Comparison of ENCODE assay signal across 20 cellular contexts in genomic region chr1:18494304-18494703, GRCh38. TPM values are rescaled to one million over a fixed set of nuclear protein-coding genes. Genes with fewer than 3 reads are reported as not detected.
DNase-seq lines count a peak whose midpoint lies in the region; ATAC-seq and TF ChIP-seq lines count a peak whose summit lies in the region.
"Had no signal": no experiment of that assay in that cellular context is flagged by ENCODE, and none has a peak within 500 bp of the region (broad histone marks: within the 10 kb centered on the region; RNA-seq: fewer than 3 reads in every experiment).

No MANE protein-coding gene starts in this region.

- TF ChIP-seq POLR2A in vagina (IDR thresholded peaks at IDR 0.05), result no peak

- H3K9me3 ChIP-seq in right atrium auricular region (no peaks in the 10 kb centered on the region), vagina (no peaks in the 10 kb centered on the region)
- H3K9me3 ChIP-seq: BE2C had no signal

- TF ChIP-seq CTCF in right atrium auricular region (IDR thresholded peaks at IDR 0.05) (no peak), vagina (IDR thresholded peaks at IDR 0.05) (no peak)

- no peak overlapping the region for H3K27ac ChIP-seq in right atrium auricular region
- H3K27ac ChIP-seq in vagina, result no peak overlapping the region
- H3K27ac ChIP-seq: 22Rv1; BLaER1 treated with 17β-estradiol and CSF1 and Interleukin-3, amounts not matched to agents 10 nM and 100 nM had no signal

- DNase-seq in right atrium auricular region (ENCODE audit: low spot score), result peak; percentile 56
- no peak for DNase-seq in left ventricle myocardium superior
- no peak for DNase-seq in left lobe of liver (ENCODE audit: low spot score)
- DNase-seq in vagina (ENCODE audit: extremely low spot score in 2 of 2), result peak; percentile 25 to 49
- DNase-seq in NCI-H2196 (lab: John Stamatoyannopoulos, UW; ENCODE audit: unreplicated experiment), result no peak
- DNase-seq in NCI-H2107 treated with DMSO at 0.1 percent for 48 hours (lab: John Stamatoyannopoulos, UW; ENCODE audit: unreplicated experiment), result no peak
- DNase-seq: ACHN; AML-193; BE2C; CD4-positive, alpha-beta T cell; CD8-positive, alpha-beta memory T cell; DMS 273 treated with DMSO at 0.1 percent for 48 hours; DMS79; EL; GDM1; GOT3; HCEC 1CT had no signal

- no peak overlapping the region for H3K4me3 ChIP-seq in right atrium auricular region
- H3K4me3 ChIP-seq in vagina, result no peak overlapping the region
- H3K4me3 ChIP-seq: BLaER1 treated with 17β-estradiol and CSF1 and Interleukin-3, amounts not matched to agents 10 nM and 100 nM; GM12878 had no signal

- intact Hi-C loops in left ventricle myocardium superior (cut with micrococcal nuclease), result no loop called here
- intact Hi-C loops in vagina (cut with DNase I), result no loop called here

- no peaks in the 10 kb centered on the region for H3K27me3 ChIP-seq in right atrium auricular region
- no peaks in the 10 kb centered on the region for H3K27me3 ChIP-seq in vagina
- H3K27me3 ChIP-seq: BE2C; BLaER1 treated with 17β-estradiol and CSF1 and Interleukin-3, amounts not matched to agents 10 nM and 100 nM had no signal

- no peak for ATAC-seq in left ventricle myocardium superior
- ATAC-seq in left lobe of liver, result peak; percentile 14
- ATAC-seq: GM12878 had no signal

- no peaks in the 10 kb centered on the region for H3K4me1 ChIP-seq in right atrium auricular region
- no peaks in the 10 kb centered on the region for H3K4me1 ChIP-seq in vagina
- H3K4me1 ChIP-seq: BE2C had no signal

- H3K36me3 ChIP-seq in right atrium auricular region, result no peaks in the 10 kb centered on the region
- H3K36me3 ChIP-seq in vagina, result no peaks in the 10 kb centered on the region
- H3K36me3 ChIP-seq: BE2C; BLaER1 treated with 17β-estradiol and CSF1 and Interleukin-3, amounts not matched to agents 10 nM and 100 nM had no signal

RNA-seq across cellular contexts. Expression of gene KLHDC7A, which starts 13.6 kb away (rescaled TPM):
- under 1 TPM in 1 of 2 donors, not detected in 1; 0.11 TPM for total RNA-seq in right atrium auricular region
- not detected for total RNA-seq in left ventricle myocardium superior
- total RNA-seq in left lobe of liver, result 8.7 TPM
- not detected for total RNA-seq in vagina
- total RNA-seq: CD4-positive, alpha-beta T cell; CD8-positive, alpha-beta memory T cell; GM12878 had no signal

Comparison
In these comparisons a context has a peak if more than half of its experiments do, and no peak if none do; other contexts are left out.
1. DNase-seq: peak in right atrium auricular region (single experiment) and vagina (2 of 2); none in left ventricle myocardium superior (single experiment), left lobe of liver (single experiment), NCI-H2196 (single experiment) and NCI-H2107 treated with DMSO at 0.1 percent for 48 hours (single experiment).